Comparison of ENCODE assay signal across 8 cellular contexts in the genomic region with DNA sequence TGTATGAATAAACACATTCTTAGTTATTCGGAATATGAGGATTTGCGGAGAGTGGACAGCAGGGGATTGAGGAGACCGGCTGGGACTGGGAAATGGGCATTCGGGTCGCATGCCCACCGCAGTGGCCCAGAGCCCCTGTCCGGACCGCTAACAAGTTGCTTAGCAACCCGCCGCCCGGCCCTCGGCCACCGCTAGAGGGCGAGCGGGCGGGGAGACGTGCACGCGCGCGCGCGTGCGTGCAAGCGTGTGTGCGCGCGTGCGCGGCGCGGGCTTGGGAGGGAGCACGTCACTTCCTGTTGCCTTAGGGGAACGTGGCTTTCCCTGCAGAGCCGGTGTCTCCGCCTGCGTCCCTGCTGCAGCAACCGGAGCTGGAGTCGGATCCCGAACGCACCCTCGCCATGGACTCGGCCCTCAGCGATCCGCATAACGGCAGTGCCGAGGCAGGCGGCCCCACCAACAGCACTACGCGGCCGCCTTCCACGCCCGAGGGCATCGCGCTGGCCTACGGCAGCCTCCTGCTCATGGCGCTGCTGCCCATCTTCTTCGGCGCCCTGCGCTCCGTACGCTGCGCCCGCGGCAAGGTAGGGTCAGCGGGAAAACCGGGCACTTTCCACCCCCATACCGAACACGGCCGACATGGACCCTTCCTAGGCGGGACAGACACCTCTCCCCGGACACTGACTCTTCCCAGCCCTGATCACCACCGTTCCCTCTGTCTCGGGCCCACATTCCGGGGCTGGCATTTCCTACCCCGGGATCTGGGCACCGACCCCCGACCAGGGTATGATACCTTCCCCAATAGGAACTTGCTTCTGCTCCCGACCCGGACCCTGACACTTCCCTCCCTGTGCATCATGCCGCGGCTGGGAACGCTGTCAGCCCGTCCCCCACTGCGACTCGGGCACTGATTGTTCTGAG. TPM values are rescaled to one million over a fixed set of nuclear protein-coding genes. Genes with fewer than 3 reads are reported as not detected.
DNase-seq lines count a peak whose midpoint lies in the region; FAIRE-seq and TF ChIP-seq lines count a peak whose summit lies in the region.

A gene with protein sequence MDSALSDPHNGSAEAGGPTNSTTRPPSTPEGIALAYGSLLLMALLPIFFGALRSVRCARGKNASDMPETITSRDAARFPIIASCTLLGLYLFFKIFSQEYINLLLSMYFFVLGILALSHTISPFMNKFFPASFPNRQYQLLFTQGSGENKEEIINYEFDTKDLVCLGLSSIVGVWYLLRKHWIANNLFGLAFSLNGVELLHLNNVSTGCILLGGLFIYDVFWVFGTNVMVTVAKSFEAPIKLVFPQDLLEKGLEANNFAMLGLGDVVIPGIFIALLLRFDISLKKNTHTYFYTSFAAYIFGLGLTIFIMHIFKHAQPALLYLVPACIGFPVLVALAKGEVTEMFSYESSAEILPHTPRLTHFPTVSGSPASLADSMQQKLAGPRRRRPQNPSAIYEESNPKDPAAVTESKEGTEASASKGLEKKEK (plus strand): TSS at position 289 of the 918 bp plus-strand sequence. CDS start 110 bp downstream, at position 399.

- TF ChIP-seq CTCF in neutrophil (IDR thresholded peaks at IDR 0.05) = peak; percentile 97

- peaks cover 6% of the 10 kb centered on the region; the same call in 1 of the 2 replicates for H3K4me1 ChIP-seq in SJCRH30
- peaks cover 49 to 54% of the 10 kb centered on the region in 2 experiments for H3K4me1 ChIP-seq in neutrophil (ENCODE audit: control insufficient read depth in 1 of 2, insufficient read depth in 1 of 2, low read depth in 1 of 2, low read length in 1 of 2)

- H3K9me3 ChIP-seq in SJCRH30 (replicated peaks) = no peaks in the 10 kb centered on the region
- no peaks in the 10 kb centered on the region for H3K9me3 ChIP-seq in neutrophil

- DNase-seq in GDM1 (lab: John Stamatoyannopoulos, UW) (peak; percentile 92), H7 (peak; percentile 100), M059J (ENCODE audit: low read depth) (peak; percentile 93), SJCRH30 (peak; percentile 95 to 96), frontal cortex (ENCODE audit: low spot score in 2 of 2) (peak; percentile 95 to 98), substantia nigra (lab: John Stamatoyannopoulos, UW) (peak; percentile 38 to 94 (median 83))
- peak; percentile 71 to 82 (median 76) for DNase-seq in activated naive CD4-positive, alpha-beta T cell (lab: John Stamatoyannopoulos, UW)

- FAIRE-seq in frontal cortex (lab: Jason Lieb, UNC) = no peak

- H3K4me3 ChIP-seq in H7 (ENCODE audit: insufficient read depth, low read depth, low read length) = peak within 1 kb of the TSS; percentile 99
- peak within 1 kb of the TSS; percentile 88 for H3K4me3 ChIP-seq in SJCRH30
- H3K4me3 ChIP-seq in neutrophil (ENCODE audit: low read depth in 1 of 2, low read length in 1 of 2) = peak within 1 kb of the TSS; percentile 81 to 96

- no peaks in the 10 kb centered on the region for H3K27me3 ChIP-seq in H7 (ENCODE audit: control insufficient read depth, insufficient read depth, low read length)
- no peaks in the 10 kb centered on the region for H3K27me3 ChIP-seq in SJCRH30
- H3K27me3 ChIP-seq in neutrophil = no peaks in the 10 kb centered on the region

- H3K36me3 ChIP-seq in H7 (replicated peaks; ENCODE audit: control insufficient read depth, insufficient read depth, low read length) = peaks cover 4% of the 10 kb centered on the region; the same call in 1 of the 2 replicates
- peaks cover 15% of the 10 kb centered on the region; the same call in 1 of the 2 replicates for H3K36me3 ChIP-seq in SJCRH30
- no peaks in the 10 kb centered on the region for H3K36me3 ChIP-seq in neutrophil

- H3K27ac ChIP-seq in SJCRH30 = peak within 1 kb of the TSS; percentile 37
- peak within 1 kb of the TSS; percentile 94 for H3K27ac ChIP-seq in neutrophil
- H3K27ac ChIP-seq in substantia nigra (ENCODE audit: low read depth, low read length, poor library complexity, severe bottlenecking) = peak within 1 kb of the TSS; percentile 58

RNA-seq across cellular contexts. Expression of the gene that starts here (rescaled TPM):
- total RNA-seq in H7 (2014; rRNA removed; shearing (Covaris generic)) = 63.9 and 65.0 TPM in 2 replicates
- total RNA-seq in M059J (2014; rRNA removed; shearing (Covaris generic)) = 244 and 248 TPM in 2 replicates
- total RNA-seq in SJCRH30 (2014; rRNA removed; shearing (Covaris generic)) = 101 and 105 TPM in 2 replicates
- 26.1 TPM for total RNA-seq in frontal cortex

Comparison
In these comparisons a context has a peak if more than half of its experiments do, and no peak if none do; other contexts are left out.
1. Peak in every context shown above with its lines: DNase-seq, H3K4me3 ChIP-seq and H3K27ac ChIP-seq.
2. H3K27ac ChIP-seq: peak in every context shown above with its lines; median percentile 94 in neutrophil; 58 in substantia nigra; 37 in SJCRH30.